8 cellular contexts compared by ENCODE assay signal in the genomic region with DNA sequence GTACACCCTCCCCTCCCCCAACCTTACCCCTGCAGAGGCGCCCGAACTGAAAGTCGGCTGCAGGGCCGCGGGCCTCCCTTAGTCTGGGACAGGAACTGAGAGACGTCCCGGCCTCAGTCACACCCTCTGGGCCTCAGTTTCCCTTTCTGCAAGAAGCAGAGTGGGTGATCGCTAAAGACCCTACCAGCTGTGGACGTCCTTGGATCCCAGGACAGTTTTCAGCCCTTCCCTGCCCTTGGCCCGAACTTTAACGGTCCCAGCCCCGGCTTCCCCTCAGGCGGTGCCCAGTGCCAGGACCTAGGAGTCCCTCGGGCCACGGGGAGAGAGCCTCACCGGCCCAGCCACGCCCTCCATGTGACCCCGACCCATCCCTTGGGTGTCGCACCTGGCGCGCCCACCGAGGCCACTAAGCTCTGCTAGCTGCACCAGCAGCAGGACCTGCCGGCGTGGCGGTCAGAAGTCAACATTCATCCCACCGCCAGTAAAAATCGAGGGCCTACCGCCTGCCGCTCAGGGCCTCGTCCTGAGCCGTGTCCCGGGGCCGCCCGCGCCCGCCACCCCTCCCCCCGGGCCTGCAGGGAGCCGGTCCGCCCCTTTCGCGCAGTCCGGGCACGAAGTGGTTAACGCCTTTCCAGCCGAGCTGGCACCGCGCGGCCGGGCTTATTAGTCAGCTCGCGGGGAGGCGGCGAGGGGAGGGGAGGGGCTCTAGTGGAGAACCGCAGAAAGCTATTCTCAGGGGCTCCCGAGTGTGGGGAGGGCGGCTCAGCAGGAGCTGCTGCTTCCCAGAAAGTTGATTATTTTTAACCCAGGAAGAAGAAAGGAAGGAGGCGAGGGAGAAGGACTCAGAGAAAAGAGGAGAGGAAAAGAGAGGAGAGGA.
DNase-seq lines count a peak whose midpoint lies in the region; ATAC-seq, FAIRE-seq and TF ChIP-seq lines count a peak whose summit lies in the region.

No MANE protein-coding gene starts in this region.

- H3K27ac ChIP-seq in kidney (ENCODE audit: low read depth in 2 of 2, low read length in 2 of 2) = peak overlapping the region; percentile 100
- peak overlapping the region; percentile 81 to 92 (median 90) for H3K27ac ChIP-seq in spleen

- TF ChIP-seq POLR2A in spleen (IDR thresholded peaks at IDR 0.05) = peak in 1 of 3 donors; percentile 28

- H3K4me1 ChIP-seq in kidney (ENCODE audit: control insufficient read depth in 1 of 2, insufficient read depth in 1 of 2, low read depth in 1 of 2, low read length in 2 of 2) (peaks cover 33 to 55% of the 10 kb centered on the region in 2 donors), spleen (peaks cover 22 to 70% (median 51%) of the 10 kb centered on the region in 6 donors)

- H3K9ac ChIP-seq in kidney (ENCODE audit: low read length in 2 of 2) = peak overlapping the region; percentile 97 to 99

- WGBS in spleen, 5 donors = 0 to 1% (median 1%) methylated on average over 32 to 57 of the region's 57 CpGs

- H3K4me3 ChIP-seq in kidney (ENCODE audit: low read length in 2 of 2) = peak overlapping the region; percentile 63 to 81
- H3K4me3 ChIP-seq in spleen = peak overlapping the region; percentile 24 to 74 (median 52)

- peak; percentile 82 for ATAC-seq in activated CD4-positive, alpha-beta T cell treated with anti-CD3 and anti-CD28 coated beads for 36 hours
- ATAC-seq in GM21825 (IDR thresholded peaks at IDR 0.05; ENCODE audit: unreplicated experiment) (no peak), GM18909 (IDR thresholded peaks at IDR 0.05; ENCODE audit: poor library complexity, unreplicated experiment) (no peak)

- no peak for TF ChIP-seq CTCF in GM20000 (IDR thresholded peaks at IDR 0.05; ENCODE audit: extremely low read depth, missing control alignments)
- TF ChIP-seq CTCF in kidney (IDR thresholded peaks at IDR 0.05; ENCODE audit: borderline replicate concordance, extremely low read depth, insufficient read depth) = peak; percentile 2
- TF ChIP-seq CTCF in spleen (IDR thresholded peaks at IDR 0.05 in 8 of 11, conservative IDR thresholded peaks at IDR 0.05 in 3 of 11) = no peak

- no peak for FAIRE-seq in kidney (lab: Jason Lieb, UNC)

- peaks cover 28% of the 10 kb centered on the region for H3K4me1 Mint-ChIP-seq in activated CD4-positive, alpha-beta T cell treated with anti-CD3 and anti-CD28 coated beads for 36 hours

- H3K27me3 Mint-ChIP-seq in activated CD4-positive, alpha-beta T cell treated with anti-CD3 and anti-CD28 coated beads for 36 hours = no peaks in the 10 kb centered on the region

- H3K4me3 Mint-ChIP-seq in activated CD4-positive, alpha-beta T cell treated with anti-CD3 and anti-CD28 coated beads for 36 hours = peak overlapping the region; percentile 74

- H3K9me3 ChIP-seq in kidney (ENCODE audit: control insufficient read depth in 1 of 2, low read length in 2 of 2) (no peaks in the 10 kb centered on the region), spleen (no peaks in the 10 kb centered on the region)

- DNase-seq in GM20000 (ENCODE audit: low spot score) (peak; percentile 60), NCI-H2196 treated with DMSO at 0.1 percent for 48 hours (lab: John Stamatoyannopoulos, UW; ENCODE audit: unreplicated experiment) (peak; percentile 75), cerebellar nuclear complex (lab: John Stamatoyannopoulos, UW) (peak; percentile 44 to 84), kidney (peak; percentile 99), spleen (peak; percentile 93)
- DNase-seq in activated CD4-positive, alpha-beta T cell treated with anti-CD3 and anti-CD28 coated beads for 36 hours = peak; percentile 93

- peaks cover 3 to 6% of the 10 kb centered on the region in 2 donors for H3K36me3 ChIP-seq in kidney (ENCODE audit: control insufficient read depth in 1 of 2, insufficient read depth in 2 of 2, low read length in 2 of 2)
- H3K36me3 ChIP-seq in spleen = peaks cover 0 to 28% (median 2%) of the 10 kb centered on the region in 6 donors

- CTCF ChIA-PET in activated CD4-positive, alpha-beta T cell treated with anti-CD3 and anti-CD28 coated beads for 36 hours (lab: Charles Lee) = interaction anchor here (0.5 to 3.0 kb wide), 7 partner anchors 36 to 128 kb away, joined by 3 to 11 read pairs (median 3); no protein-coding TSS in a partner anchor

- POLR2A ChIA-PET in activated CD4-positive, alpha-beta T cell treated with anti-CD3 and anti-CD28 coated beads for 36 hours (lab: Charles Lee) = interaction anchor here (0.6 to 1.6 kb wide), 7 partner anchors 13 to 1075 kb away, joined by 3 to 5 read pairs (median 3); a partner anchor contains a TSS

- intact Hi-C loops in activated CD4-positive, alpha-beta T cell treated with anti-CD3 and anti-CD28 coated beads for 36 hours (cut with DNase I, micrococcal nuclease) = loop anchor here (1.0 to 10.0 kb wide), 6 partner anchors 8 to 460 kb away; a partner anchor contains a TSS
- intact Hi-C loops in kidney (cut with DNase I) = loop anchor here (10.0 kb wide), 1 partner anchor 108 kb away; no protein-coding TSS in a partner anchor
- intact Hi-C loops in spleen (cut with DNase I; ENCODE audit: low total_unique reads) = loop anchor here (5.0 kb wide), 1 partner anchor 106 kb away; no protein-coding TSS in a partner anchor

- no peaks in the 10 kb centered on the region for H3K9me3 Mint-ChIP-seq in activated CD4-positive, alpha-beta T cell treated with anti-CD3 and anti-CD28 coated beads for 36 hours (ENCODE audit: low read depth)

- H3K36me3 Mint-ChIP-seq in activated CD4-positive, alpha-beta T cell treated with anti-CD3 and anti-CD28 coated beads for 36 hours (ENCODE audit: low read depth) = peaks cover 12% of the 10 kb centered on the region

- peak overlapping the region; percentile 95 for H3K27ac Mint-ChIP-seq in activated CD4-positive, alpha-beta T cell treated with anti-CD3 and anti-CD28 coated beads for 36 hours

- H3K27me3 ChIP-seq in spleen (replicated peaks in 1 of 7) = peaks cover 0 to 34% (median 6%) of the 10 kb centered on the region in 7 donors
